In the genomic region with DNA sequence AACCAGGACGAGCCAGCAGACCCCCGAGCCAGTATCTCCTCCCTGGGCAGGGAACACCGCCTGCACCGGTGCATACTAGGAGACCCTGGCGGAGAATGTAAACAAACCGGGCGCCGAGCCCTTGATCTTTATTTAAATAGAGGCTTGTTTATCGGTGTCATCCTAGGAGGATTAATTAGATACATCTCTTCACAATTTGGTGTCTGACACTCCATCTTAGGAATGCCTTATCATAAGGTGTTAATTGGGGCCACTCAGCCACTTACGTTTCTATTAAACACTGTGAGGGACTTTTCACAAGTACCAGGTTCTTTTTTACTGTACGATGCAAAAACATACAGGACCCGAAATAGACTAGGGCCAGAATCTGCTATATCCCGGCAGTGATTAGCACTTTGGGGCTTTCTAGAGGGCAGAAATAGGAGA, we compare ENCODE assay signal across 9 cellular contexts. TPM values are rescaled to one million over a fixed set of nuclear protein-coding genes. Genes with fewer than 3 reads are reported as not detected.
A peak's percentile ranks its signal among the peaks of the same experiment; 100 is the strongest.
DNase-seq lines count a peak whose midpoint lies in the region; ATAC-seq and TF ChIP-seq lines count a peak whose summit lies in the region.
"Had no signal": no experiment of that assay in that cellular context is flagged by ENCODE, and none has a peak within 500 bp of the region (broad histone marks: within the 10 kb centered on the region; RNA-seq: fewer than 3 reads in every experiment).

No MANE protein-coding gene starts in this region.

- CTCF ChIA-PET in Calu3 (lab: Charles Lee), result no interaction called here

- H3K27ac ChIP-seq in Karpas-422 (ENCODE audit: low read length) (no peak overlapping the region), esophagus squamous epithelium (no peak overlapping the region), rectal smooth muscle tissue (ENCODE audit: low read depth, low read length) (no peak overlapping the region)

- H3K4me3 ChIP-seq in Karpas-422 (ENCODE audit: low read length) (no peak overlapping the region), esophagus squamous epithelium (peak overlapping the region; percentile 34 to 68 (median 58)), rectal smooth muscle tissue (ENCODE audit: low read length) (peak overlapping the region; percentile 60)

- H3K9ac ChIP-seq in Karpas-422 (ENCODE audit: low read length) (no peak overlapping the region), rectal smooth muscle tissue (ENCODE audit: low read length) (no peak overlapping the region)

- H3K4me2 ChIP-seq in Karpas-422 (ENCODE audit: low read depth, low read length, poor library complexity, severe bottlenecking), result peak overlapping the region; percentile 62

- H3K4me3 Mint-ChIP-seq in Calu3 (ENCODE audit: low read depth, unreplicated experiment), result peak overlapping the region; percentile 68

- intact Hi-C loops in Calu3 (cut with micrococcal nuclease; ENCODE audit: unreplicated experiment), result loop anchor here (5.0 kb wide), 1 partner anchor 573 kb away; no protein-coding TSS in a partner anchor
- intact Hi-C loops in esophagus squamous epithelium (cut with DNase I), result loop anchor here (10.0 kb wide), 1 partner anchor 611 kb away; no protein-coding TSS in a partner anchor

- no peak for ATAC-seq in GM19328 (IDR thresholded peaks at IDR 0.05; ENCODE audit: unreplicated experiment)

- H3K27ac Mint-ChIP-seq in Calu3 (ENCODE audit: unreplicated experiment), result no peak overlapping the region

- H3K36me3 ChIP-seq in Karpas-422 (ENCODE audit: insufficient read depth, low read length), result no peaks in the 10 kb centered on the region
- no peaks in the 10 kb centered on the region for H3K36me3 ChIP-seq in esophagus squamous epithelium
- H3K36me3 ChIP-seq in rectal smooth muscle tissue (ENCODE audit: control insufficient read depth, insufficient read depth, low read length), result no peaks in the 10 kb centered on the region

- no peak overlapping the region for H2AFZ ChIP-seq in Karpas-422 (ENCODE audit: low read length)

- H3K9me3 Mint-ChIP-seq in Calu3 (ENCODE audit: low read depth, unreplicated experiment), result no peaks in the 10 kb centered on the region

- no peaks in the 10 kb centered on the region for H4K20me1 ChIP-seq in Karpas-422 (ENCODE audit: insufficient read depth, low read depth, low read length)

- TF ChIP-seq POLR2A in esophagus squamous epithelium (IDR thresholded peaks at IDR 0.05), result no peak

- H3K27me3 Mint-ChIP-seq in Calu3 (ENCODE audit: unreplicated experiment), result peaks cover 49% of the 10 kb centered on the region

- no peaks in the 10 kb centered on the region for H3K79me2 ChIP-seq in Karpas-422 (ENCODE audit: low read length)

- 19 to 27% methylated on average over 10 to 13 of the region's 13 CpGs for WGBS in esophagus squamous epithelium, 2 donors

- DNase-seq in Calu3 (no peak), Karpas-422 (no peak), esophagus squamous epithelium (lab: John Stamatoyannopoulos, UW) (no peak), mucosa of gallbladder (ENCODE audit: low spot score) (no peak), AML-193 (lab: John Stamatoyannopoulos, UW) (no peak), A172 (ENCODE audit: low spot score) (no peak)

- peaks cover 25% of the 10 kb centered on the region for H3K4me1 Mint-ChIP-seq in Calu3 (ENCODE audit: low read depth, unreplicated experiment)

- H3K9me3 ChIP-seq in Karpas-422 (ENCODE audit: low read length), result no peaks in the 10 kb centered on the region
- H3K9me3 ChIP-seq in esophagus squamous epithelium, result no peaks in the 10 kb centered on the region

- H3K27me3 ChIP-seq in Karpas-422 (ENCODE audit: low read length), result no peaks in the 10 kb centered on the region
- H3K27me3 ChIP-seq in esophagus squamous epithelium, result peaks cover 9 to 87% (median 16%) of the 10 kb centered on the region in 4 donors
- H3K27me3 ChIP-seq in rectal smooth muscle tissue (ENCODE audit: control insufficient read depth, insufficient read depth, low read length), result peaks cover 19% of the 10 kb centered on the region

- H3K4me1 ChIP-seq in Karpas-422 (ENCODE audit: low read length) (peaks cover 10% of the 10 kb centered on the region), esophagus squamous epithelium (peaks cover 18 to 39% (median 20%) of the 10 kb centered on the region in 3 donors), rectal smooth muscle tissue (ENCODE audit: control insufficient read depth, insufficient read depth, low read length) (peaks cover 3% of the 10 kb centered on the region)

- H3K36me3 Mint-ChIP-seq in Calu3 (ENCODE audit: insufficient read depth, unreplicated experiment), result peaks cover 5% of the 10 kb centered on the region

- no peaks in the 10 kb centered on the region for H3K9me2 ChIP-seq in Karpas-422 (replicated peaks; ENCODE audit: insufficient read depth, low read length)

- TF ChIP-seq CTCF in Calu3 (IDR thresholded peaks at IDR 0.05; ENCODE audit: unreplicated experiment), result no peak
- TF ChIP-seq CTCF in esophagus squamous epithelium (IDR thresholded peaks at IDR 0.05), result no peak

- no TSS peak for BruUV-seq in Calu3 (replicated peaks; lab: Mats Ljungman, UMichigan)

RNA-seq across cellular contexts. Expression of a gene that starts 8.0 kb away (rescaled TPM):
- total RNA-seq in Calu3 (2022) (0.61 and 0.73 TPM in 2 replicates), esophagus squamous epithelium (under 1 TPM in 3 of 4 donors, not detected in 1; 0.18 to 0.23 (median 0.19) TPM), mucosa of gallbladder (0.58 TPM)
- 0.54 and 0.60 TPM in 2 replicates for total RNA-seq in Karpas-422 (2014; rRNA removed; shearing (Covaris generic); ENCODE audit: low replicate concordance)
- 0.09 TPM in 1 of 2 replicates, not detected in the other for total RNA-seq in A172 (2014; rRNA removed; shearing (Covaris generic))
- total RNA-seq: pulmonary artery endothelial cell had no signal
